2 cellular contexts compared by ENCODE assay signal in the genomic region with DNA sequence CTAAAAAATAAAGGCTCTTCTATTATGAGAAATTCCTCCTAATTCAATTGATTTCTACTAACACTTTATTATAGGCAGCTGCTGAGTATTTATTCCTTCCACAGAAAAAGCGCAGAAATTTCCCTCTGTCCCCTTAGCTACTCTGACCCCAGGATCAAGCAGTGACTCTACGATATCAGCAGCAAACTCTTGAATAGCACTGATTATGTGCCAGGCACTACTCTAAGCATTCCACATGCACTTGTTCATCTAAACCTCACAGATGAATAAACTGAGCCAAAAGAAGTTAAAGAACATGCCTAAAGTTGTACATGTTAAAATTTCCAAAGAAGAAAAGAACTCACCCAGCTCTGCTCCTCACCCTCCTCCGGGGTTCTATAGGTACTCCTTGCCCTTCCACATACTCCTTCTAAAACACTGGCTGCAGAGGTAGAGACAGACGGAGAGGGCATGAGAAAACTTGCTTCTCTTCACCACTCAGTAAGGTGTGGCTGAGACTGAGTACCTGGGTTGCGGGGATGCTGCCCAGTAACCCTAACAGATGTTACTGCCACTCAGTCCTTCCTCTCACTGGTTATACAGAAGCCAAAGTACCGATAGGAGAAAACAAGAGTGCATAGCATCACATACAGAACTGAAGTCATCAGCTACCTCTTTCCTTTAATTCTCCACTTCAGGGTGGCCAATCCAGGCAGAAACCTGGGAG.
TF ChIP-seq lines count a peak whose summit lies in the region.

No MANE protein-coding gene starts in this region.

TF ChIP-seq in A549, 52 proteins besides CTCF, POLR2A, EP300 and RAD21:
- no peak for TF ChIP-seq ZFP36 (IDR thresholded peaks at IDR 0.05; ENCODE audit: borderline replicate concordance, partially characterized antibody)
- TF ChIP-seq ZNF302 (CRISPR knock-in tag; IDR thresholded peaks at IDR 0.05): no peak
TF ChIP-seq in A549: peak in this region for 0.

TF ChIP-seq in IMR-90, 13 proteins besides CTCF, POLR2A, EP300 and RAD21:
- TF ChIP-seq RFX5 (IDR thresholded peaks at IDR 0.05; ENCODE audit: low read depth, low read length) (no peak), FOS (IDR thresholded peaks at IDR 0.05; ENCODE audit: low read depth, low read length) (no peak), MXI1 (IDR thresholded peaks at IDR 0.05; ENCODE audit: borderline replicate concordance, low read depth, low read length) (no peak), CEBPB (IDR thresholded peaks at IDR 0.05; ENCODE audit: low read depth, low read length) (no peak), NFE2L2 (IDR thresholded peaks at IDR 0.05; ENCODE audit: low read depth, low read length) (no peak), BHLHE40 (IDR thresholded peaks at IDR 0.05; ENCODE audit: low read depth, low read length) (no peak), MAZ (IDR thresholded peaks at IDR 0.05; ENCODE audit: borderline replicate concordance, low read depth, low read length) (no peak), SMC3 (IDR thresholded peaks at IDR 0.05; ENCODE audit: low read depth, low read length) (no peak), RCOR1 (IDR thresholded peaks at IDR 0.05; ENCODE audit: insufficient replicate concordance, low read length) (no peak)
